In the genomic region with DNA sequence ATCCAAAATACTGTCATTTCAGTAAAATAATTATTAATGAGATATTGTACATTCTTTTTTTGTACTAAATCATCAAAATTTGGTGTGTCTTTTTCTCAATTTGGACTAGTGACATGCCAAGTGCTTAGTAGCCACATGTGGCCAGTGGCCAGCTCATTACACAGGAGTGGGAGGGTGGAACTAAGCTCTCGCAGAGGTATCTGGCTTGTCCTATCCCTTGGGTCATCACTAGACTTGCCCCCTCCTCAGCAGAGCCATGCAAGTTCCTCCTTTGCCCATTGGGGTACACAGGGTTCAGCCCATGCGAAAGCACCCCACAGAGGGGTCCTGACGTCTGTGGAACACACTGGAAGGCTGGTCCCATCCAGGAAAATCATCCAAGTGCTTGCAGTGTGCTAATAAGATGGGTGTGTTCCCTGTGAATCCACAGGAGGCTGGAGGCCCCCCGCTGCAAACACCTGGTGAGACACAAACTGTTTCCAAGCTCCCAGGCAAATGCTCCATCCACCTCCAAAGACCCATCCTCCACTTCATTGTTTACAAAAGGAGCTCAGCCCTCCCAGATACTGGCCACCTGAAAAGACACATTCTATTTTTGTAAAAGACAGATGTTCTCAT, we compare ENCODE assay signal across 12 cellular contexts. TPM values are rescaled to one million over a fixed set of nuclear protein-coding genes. Genes with fewer than 3 reads are reported as not detected.
DNase-seq lines count a peak whose midpoint lies in the region; TF ChIP-seq lines count a peak whose summit lies in the region.
"Had no signal": no experiment of that assay in that cellular context is flagged by ENCODE, and none has a peak within 500 bp of the region (broad histone marks: within the 10 kb centered on the region; RNA-seq: fewer than 3 reads in every experiment).

No MANE protein-coding gene starts in this region.

- no peaks in the 10 kb centered on the region for H3K9me3 ChIP-seq in mammary epithelial cell (replicated peaks; ENCODE audit: insufficient read depth, low read length)
- H3K9me3 ChIP-seq: SJSA1 had no signal

- POLR2A ChIA-PET in activated CD4-positive, alpha-beta memory T cell treated with anti-CD3 and anti-CD28 coated beads, Interleukin-2, amount 10 ng/mL, durations not matched to agents 7 days and 5 days (lab: Charles Lee): no interaction called here

- no peak overlapping the region for H2AFZ ChIP-seq in mammary epithelial cell (ENCODE audit: low read depth, low read length)

- BruUV-seq in mammary epithelial cell (replicated peaks; lab: Mats Ljungman, UMichigan): no TSS peak

- dilution Hi-C loops in mammary epithelial cell (cut with HindIII; ENCODE audit: low sequenced_read_pairs): no loop called here

- no peaks in the 10 kb centered on the region for H3K27me3 ChIP-seq in mammary epithelial cell (ENCODE audit: insufficient read depth, low read length)
- H3K27me3 ChIP-seq: SJSA1 had no signal

- no peak overlapping the region for H3K27ac Mint-ChIP-seq in activated CD4-positive, alpha-beta memory T cell treated with anti-CD3 and anti-CD28 coated beads, Interleukin-2, amount 10 ng/mL, durations not matched to agents 7 days and 5 days

- CTCF ChIA-PET in mammary epithelial cell (lab: Charles Lee; ENCODE audit: low non-redundant PET): interaction anchor here (1.2 kb wide), 1 partner anchor 53 kb away, joined by 28 read pairs; no protein-coding TSS in a partner anchor
- CTCF ChIA-PET in activated CD4-positive, alpha-beta memory T cell treated with anti-CD3 and anti-CD28 coated beads, Interleukin-2, amount 10 ng/mL, durations not matched to agents 7 days and 5 days (lab: Charles Lee): interaction anchor here (1.0 to 1.3 kb wide), 2 partner anchors 53 to 55 kb away, joined by 3 to 5 read pairs; no protein-coding TSS in a partner anchor

- peaks cover 36% of the 10 kb centered on the region for H3K27me3 Mint-ChIP-seq in activated CD4-positive, alpha-beta memory T cell treated with anti-CD3 and anti-CD28 coated beads, Interleukin-2, amount 10 ng/mL, durations not matched to agents 7 days and 5 days

- TF ChIP-seq CTCF in AG09309 (IDR thresholded peaks at IDR 0.05; ENCODE audit: control insufficient read depth, insufficient read depth, low read depth, low read length, missing control alignments) (no peak), mammary epithelial cell (conservative IDR thresholded peaks at IDR 0.05 in 1 of 2, IDR thresholded peaks at IDR 0.05 in 1 of 2; ENCODE audit: extremely low read depth in 1 of 2, insufficient read depth in 1 of 2, low read depth in 1 of 2, low read length in 2 of 2) (no peak)

- no peaks in the 10 kb centered on the region for H3K36me3 ChIP-seq in mammary epithelial cell (ENCODE audit: insufficient read depth, low read length)
- H3K36me3 ChIP-seq: SJSA1 had no signal

- no peaks in the 10 kb centered on the region for H3K36me3 Mint-ChIP-seq in activated CD4-positive, alpha-beta memory T cell treated with anti-CD3 and anti-CD28 coated beads, Interleukin-2, amount 10 ng/mL, durations not matched to agents 7 days and 5 days (ENCODE audit: low read depth)

- in situ Hi-C loops in mammary epithelial cell (cut with MboI; ENCODE audit: low sequenced_read_pairs in 2 of 2): no loop called here

- H3K9me3 Mint-ChIP-seq in activated CD4-positive, alpha-beta memory T cell treated with anti-CD3 and anti-CD28 coated beads, Interleukin-2, amount 10 ng/mL, durations not matched to agents 7 days and 5 days: no peaks in the 10 kb centered on the region

- no peak for DNase-seq in AG09309 (ENCODE audit: low read depth)
- peak; percentile 34 for DNase-seq in HT1080 (ENCODE audit: low read depth)
- DNase-seq in mammary epithelial cell: no peak
- DNase-seq in mucosa of gallbladder (ENCODE audit: low spot score): peak; percentile 4
- DNase-seq in T-helper 2 cell: no peak
- no peak for DNase-seq in activated CD4-positive, alpha-beta memory T cell treated with anti-CD3 and anti-CD28 coated beads, Interleukin-2, amount 10 ng/mL, durations not matched to agents 7 days and 5 days
- DNase-seq in NK-92 (lab: John Stamatoyannopoulos, UW; ENCODE audit: unreplicated experiment): no peak
- DNase-seq in stimulated activated CD4-positive, alpha-beta T cell treated with anti-CD3 and anti-CD28 coated beads, Interleukin-4, amount 100 ng/mL, for 4 hours: no peak
- DNase-seq: activated gamma-delta T cell treated with Interleukin-2 at 50 U/mL for 16 hours, H7, NCI-H526 had no signal

- H3K4me3 Mint-ChIP-seq in activated CD4-positive, alpha-beta memory T cell treated with anti-CD3 and anti-CD28 coated beads, Interleukin-2, amount 10 ng/mL, durations not matched to agents 7 days and 5 days: no peak overlapping the region

- H3K27ac ChIP-seq in mammary epithelial cell (ENCODE audit: insufficient read depth, low read depth, low read length): no peak overlapping the region
- H3K27ac ChIP-seq: SJSA1 had no signal

- WGBS in mammary epithelial cell (ENCODE audit: low coverage, missing lambda C conversion rate): 76% methylated on average over 4 of the region's 4 CpGs

- no peaks in the 10 kb centered on the region for H4K20me1 ChIP-seq in mammary epithelial cell (ENCODE audit: insufficient read depth, low read length)

- peak overlapping the region; percentile 92 for H3K4me2 ChIP-seq in mammary epithelial cell (ENCODE audit: insufficient read depth, low read depth, low read length)

- H3K4me1 Mint-ChIP-seq in activated CD4-positive, alpha-beta memory T cell treated with anti-CD3 and anti-CD28 coated beads, Interleukin-2, amount 10 ng/mL, durations not matched to agents 7 days and 5 days: peaks cover 6% of the 10 kb centered on the region

- no peak overlapping the region for H3K9ac ChIP-seq in mammary epithelial cell (ENCODE audit: insufficient read depth, low read length)

- peaks cover 55% of the 10 kb centered on the region for H3K4me1 ChIP-seq in mammary epithelial cell (ENCODE audit: insufficient read depth, low read length)

- H3K79me2 ChIP-seq in mammary epithelial cell (ENCODE audit: insufficient read depth, low read length): peaks cover 64% of the 10 kb centered on the region

- H3K4me3 ChIP-seq in AG09309 (ENCODE audit: control insufficient read depth, low read depth, low read length): peak overlapping the region; percentile 73
- peak overlapping the region; percentile 62 to 94 (median 77) for H3K4me3 ChIP-seq in mammary epithelial cell (replicated peaks in 1 of 3; ENCODE audit: insufficient read depth in 1 of 3, low read depth in 2 of 3, low read length in 3 of 3)

- intact Hi-C loops in mammary epithelial cell (cut with micrococcal nuclease): no loop called here

RNA-seq across cellular contexts. Expression of gene ARHGAP22, which starts 1.3 kb away (rescaled TPM):
- 68.7 and 70.8 TPM in 2 replicates for total RNA-seq in HT1080 (2014; rRNA removed; shearing (Covaris generic))
- 80.9 and 98.9 TPM in 2 replicates for polyA plus RNA-seq in HT1080 (2015; cell fraction: cytosol; rRNA removed)
- 102 and 117 TPM in 2 replicates for polyA plus RNA-seq in HT1080 (2015; cell fraction: nucleus; rRNA removed)
- total RNA-seq in mammary epithelial cell: 10 to 100 TPM; 32.7 to 44.3 TPM
- 10.1 TPM for polyA plus RNA-seq in mammary epithelial cell
- polyA minus RNA-seq in mammary epithelial cell: 9.8 TPM
- 8.8 TPM for total RNA-seq in mucosa of gallbladder
- total RNA-seq in activated CD4-positive, alpha-beta memory T cell treated with anti-CD3 and anti-CD28 coated beads, Interleukin-2, amount 10 ng/mL, durations not matched to agents 7 days and 5 days: under 1 TPM in 1 of 2 experiments, not detected in 1; 0.25 TPM

Comparison
In these comparisons a context has a peak if more than half of its experiments do, and no peak if none do; other contexts are left out.
1. DNase-seq: peak in HT1080 (single experiment) and mucosa of gallbladder (single experiment); none in AG09309 (single experiment), mammary epithelial cell (single experiment), T-helper 2 cell (0 of 5), activated CD4-positive, alpha-beta memory T cell treated with anti-CD3 and anti-CD28 coated beads, Interleukin-2, amount 10 ng/mL, durations not matched to agents 7 days and 5 days (single experiment), NK-92 (single experiment) and stimulated activated CD4-positive, alpha-beta T cell treated with anti-CD3 and anti-CD28 coated beads, Interleukin-4, amount 100 ng/mL, for 4 hours (0 of 2).